16 cellular contexts compared by ENCODE assay signal in genomic region chr11:112477929-112478317, GRCh38.
DNase-seq lines count a peak whose midpoint lies in the region; ATAC-seq and TF ChIP-seq lines count a peak whose summit lies in the region.
"Had no signal": no experiment of that assay in that cellular context is flagged by ENCODE, and none has a peak within 500 bp of the region (broad histone marks: within the 10 kb centered on the region; RNA-seq: fewer than 3 reads in every experiment).

No MANE protein-coding gene starts in this region.

- no peak overlapping the region for H3K23ac ChIP-seq in mesendoderm (ENCODE audit: low read length)

- H3K27me3 ChIP-seq in PC-9 (ENCODE audit: insufficient read depth, low read depth) (no peaks in the 10 kb centered on the region), mesendoderm (ENCODE audit: insufficient read depth, low read length, poor library complexity) (peaks cover 9% of the 10 kb centered on the region), suprapubic skin (peaks cover 16% of the 10 kb centered on the region)
- H3K27me3 ChIP-seq: BLaER1 had no signal

- H3K36me3 ChIP-seq in PC-9 (ENCODE audit: low read depth) = no peaks in the 10 kb centered on the region
- H3K36me3 ChIP-seq in mesendoderm (ENCODE audit: control insufficient read depth, insufficient read depth, low read length) = no peaks in the 10 kb centered on the region
- no peaks in the 10 kb centered on the region for H3K36me3 ChIP-seq in suprapubic skin
- H3K36me3 ChIP-seq: BLaER1 had no signal

- H3K4me1 ChIP-seq in PC-9 (replicated peaks; ENCODE audit: insufficient read depth) (peaks cover 15% of the 10 kb centered on the region), mesendoderm (ENCODE audit: control insufficient read depth, low read depth, low read length) (no peaks in the 10 kb centered on the region), suprapubic skin (peaks cover 3% of the 10 kb centered on the region)
- H3K4me1 ChIP-seq: BLaER1 had no signal

- no peaks in the 10 kb centered on the region for H3K9me2 ChIP-seq in PC-9 (ENCODE audit: insufficient read depth)

- no CpG with 5 or more reads among the region's 1 CpG for WGBS in mesendoderm (ENCODE audit: extremely low coverage, insufficient coverage, low lambda C conversion rate)
- 69% methylated on average over 1 of the region's 1 CpG for WGBS in suprapubic skin

- no peak overlapping the region for H2AFZ ChIP-seq in PC-9

- H4K8ac ChIP-seq in mesendoderm (ENCODE audit: low read depth, low read length) = no peak overlapping the region

- H3K79me2 ChIP-seq in PC-9 (ENCODE audit: low read depth) (no peaks in the 10 kb centered on the region), mesendoderm (ENCODE audit: control insufficient read depth, insufficient read depth, low read length) (no peaks in the 10 kb centered on the region)

- ATAC-seq in esophagus mucosa (peak; percentile 60), HG02763 (IDR thresholded peaks at IDR 0.05; ENCODE audit: unreplicated experiment) (no peak)
- ATAC-seq: HCT116 had no signal

- no peaks in the 10 kb centered on the region for H3K79me1 ChIP-seq in mesendoderm (ENCODE audit: low read length)

- peak; percentile 57 for DNase-seq in NCI-H2171 treated with DMSO at 0.1 percent for 48 hours (lab: John Stamatoyannopoulos, UW)
- DNase-seq in NCI-H2171 (lab: John Stamatoyannopoulos, UW) = no peak
- peak in 1 of 2 experiments; percentile 88 for DNase-seq in PC-9
- DNase-seq in mesendoderm = peak; percentile 8
- no peak for DNase-seq in iPS-NIHi7 (ENCODE audit: extremely low spot score)
- no peak for DNase-seq in suprapubic skin (ENCODE audit: low spot score in 2 of 2)
- DNase-seq: CD4-positive, CD25-positive, alpha-beta regulatory T cell; NCI-H187; NCI-H446; SIG-M5; SW 1271 had no signal

- intact Hi-C loops in PC-9 (cut with micrococcal nuclease; ENCODE audit: unreplicated experiment) = no loop called here

- TF ChIP-seq POLR2A in suprapubic skin (IDR thresholded peaks at IDR 0.05) = no peak

- H3K9ac ChIP-seq in mesendoderm (ENCODE audit: low read length) = no peak overlapping the region
- H3K9ac ChIP-seq: BLaER1 had no signal

- H3K4me2 ChIP-seq in PC-9 (0 out of 2 replicates have a peak overlapping the region, but pooled peaks have one; percentile 15), mesendoderm (ENCODE audit: low read length) (no peak overlapping the region)
- H3K4me2 ChIP-seq: BLaER1 had no signal

- H3K27ac ChIP-seq in PC-9 (no peak overlapping the region), mesendoderm (ENCODE audit: low read depth, low read length) (no peak overlapping the region), suprapubic skin (no peak overlapping the region)
- H3K27ac ChIP-seq: BLaER1, SK-N-MC had no signal

- H3F3A ChIP-seq in PC-9 (ENCODE audit: insufficient read depth, low read depth) = no peaks in the 10 kb centered on the region

- TF ChIP-seq EP300 in suprapubic skin (IDR thresholded peaks at IDR 0.05) = no peak

- H3K18ac ChIP-seq in mesendoderm (ENCODE audit: low read length) = no peak overlapping the region

- no TSS peak for BruUV-seq in PC-9 (replicated peaks; lab: Mats Ljungman, UMichigan)

- H4K20me1 ChIP-seq in PC-9 (ENCODE audit: insufficient read depth) = no peaks in the 10 kb centered on the region
- H4K20me1 ChIP-seq: BLaER1 had no signal

- H2BK5ac ChIP-seq in mesendoderm (ENCODE audit: low read length) = no peak overlapping the region

- H2AK5ac ChIP-seq in mesendoderm (ENCODE audit: low read length) = no peak overlapping the region

- no peaks in the 10 kb centered on the region for H3K9me3 ChIP-seq in PC-9 (ENCODE audit: insufficient read depth, low read depth)
- H3K9me3 ChIP-seq in suprapubic skin = no peaks in the 10 kb centered on the region
- H3K9me3 ChIP-seq: BLaER1 had no signal

- no peak overlapping the region for H3K56ac ChIP-seq in mesendoderm (ENCODE audit: low read length)

- H3K4me3 ChIP-seq in PC-9 = no peak overlapping the region
- H3K4me3 ChIP-seq in mesendoderm (ENCODE audit: low read length) = no peak overlapping the region
- no peak overlapping the region for H3K4me3 ChIP-seq in suprapubic skin
- H3K4me3 ChIP-seq: BLaER1, SK-N-MC had no signal

- TF ChIP-seq CTCF in PC-9 (conservative IDR thresholded peaks at IDR 0.05) (no peak), suprapubic skin (IDR thresholded peaks at IDR 0.05) (no peak)

- no peak overlapping the region for H4K5ac ChIP-seq in mesendoderm (ENCODE audit: low read length)

- POLR2A ChIA-PET in PC-9 (lab: Charles Lee; ENCODE audit: unreplicated experiment) = no interaction called here

- no peak overlapping the region for H2BK15ac ChIP-seq in mesendoderm (replicated peaks; ENCODE audit: low read depth)

- CTCF ChIA-PET in PC-9 (lab: Charles Lee) = no interaction called here

- H3K4ac ChIP-seq in mesendoderm (ENCODE audit: low read depth, low read length) = no peak overlapping the region

- H2BK120ac ChIP-seq in mesendoderm (ENCODE audit: low read depth, low read length) = no peak overlapping the region

Comparison
In these comparisons a context has a peak if more than half of its experiments do, and no peak if none do; other contexts are left out.
1. DNase-seq: peak in NCI-H2171 treated with DMSO at 0.1 percent for 48 hours (single experiment) and mesendoderm (single experiment); none in NCI-H2171 (single experiment), iPS-NIHi7 (single experiment) and suprapubic skin (0 of 2).